ENCODE assay signal across 23 cellular contexts in the genomic region with DNA sequence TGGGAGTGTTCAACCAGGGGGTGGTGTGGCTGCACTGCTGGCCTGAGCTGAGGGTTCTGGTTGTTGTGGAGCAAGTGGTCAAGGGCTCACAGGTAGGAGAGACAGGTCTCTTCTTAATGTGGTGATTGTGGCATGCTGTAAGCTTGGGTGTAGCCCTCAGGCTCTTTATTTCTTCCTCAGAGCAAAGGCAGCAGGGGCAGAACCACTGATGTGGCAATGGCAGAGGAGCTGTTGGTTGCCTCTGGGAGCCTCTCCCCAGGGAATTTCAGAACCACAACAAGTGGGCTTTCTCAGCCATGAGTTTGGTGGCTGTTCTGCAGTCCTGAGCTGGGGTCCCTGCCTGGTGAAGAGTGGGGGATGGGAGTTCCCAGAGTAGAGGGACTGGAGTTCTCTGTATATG.
A peak's percentile ranks its signal among the peaks of the same experiment; 100 is the strongest.
DNase-seq lines count a peak whose midpoint lies in the region; ATAC-seq and TF ChIP-seq lines count a peak whose summit lies in the region.
"Had no signal": no experiment of that assay in that cellular context is flagged by ENCODE, and none has a peak within 500 bp of the region (broad histone marks: within the 10 kb centered on the region; RNA-seq: fewer than 3 reads in every experiment).

No MANE protein-coding gene starts in this region.

- no peak overlapping the region for H3K4me3 Mint-ChIP-seq in stimulated activated naive B cell treated with anti-CD40 and anti-IgM and Interleukin-4, amounts not matched to agents 10 μg/mL and 1 μg/mL and 100 μg/mL, for 72 hours
- H3K4me3 Mint-ChIP-seq: CD14-positive monocyte; T-helper 1 cell treated with Interleukin-12 subunit alpha and Interleukin-12 subunit beta and Interleukin-4 antibody, amounts not matched to agents 30 μg/mL and 1 μg/mL, for 36 hours had no signal

- no peak overlapping the region for H3K9ac ChIP-seq in DND-41 (ENCODE audit: low read depth, low read length)
- no peak overlapping the region for H3K9ac ChIP-seq in Loucy (ENCODE audit: low read depth, low read length, poor library complexity, severe bottlenecking)
- H3K9ac ChIP-seq in OCI-LY3 (ENCODE audit: low read length), result no peak overlapping the region
- H3K9ac ChIP-seq in neuronal stem cell (ENCODE audit: low read depth, low read length, poor library complexity), result no peak overlapping the region
- H3K9ac ChIP-seq: SK-N-SH had no signal

- no peak overlapping the region for H3K18ac ChIP-seq in neuronal stem cell (ENCODE audit: low read length)

- H3K79me2 ChIP-seq in DND-41 (ENCODE audit: insufficient read depth, low read length) (no peaks in the 10 kb centered on the region), Loucy (ENCODE audit: insufficient read depth, low read length) (no peaks in the 10 kb centered on the region), OCI-LY3 (ENCODE audit: low read length) (no peaks in the 10 kb centered on the region)

- H3K4me2 ChIP-seq in DND-41 (ENCODE audit: insufficient read depth, low read length), result no peak overlapping the region
- no peak overlapping the region for H3K4me2 ChIP-seq in Loucy (ENCODE audit: low read depth, low read length, poor library complexity, severe bottlenecking)
- H3K4me2 ChIP-seq in OCI-LY3 (ENCODE audit: low read length), result peak overlapping the region; percentile 69; the same call in 1 of the 2 replicates
- no peak overlapping the region for H3K4me2 ChIP-seq in neuronal stem cell (ENCODE audit: insufficient read depth, low read length, poor library complexity, severe bottlenecking)
- H3K4me2 ChIP-seq: A549, SK-N-SH had no signal

- TF ChIP-seq CTCF in DND-41 (IDR thresholded peaks at IDR 0.05; ENCODE audit: borderline replicate concordance, extremely low read depth, low read length, poor library complexity, severe bottlenecking), result no peak
- TF ChIP-seq CTCF in Loucy (conservative IDR thresholded peaks at IDR 0.05; ENCODE audit: low read length), result no peak
- no peak for TF ChIP-seq CTCF in OCI-LY3 (IDR thresholded peaks at IDR 0.05; ENCODE audit: low read depth, low read length)

- peaks cover 0 to 2% of the 10 kb centered on the region in 2 donors for H3K9me3 Mint-ChIP-seq in stimulated activated naive B cell treated with anti-CD40 and anti-IgM and Interleukin-4, amounts not matched to agents 10 μg/mL and 1 μg/mL and 100 μg/mL, for 72 hours
- H3K9me3 Mint-ChIP-seq: CD14-positive monocyte; T-helper 1 cell treated with Interleukin-12 subunit alpha and Interleukin-12 subunit beta and Interleukin-4 antibody, amounts not matched to agents 30 μg/mL and 1 μg/mL, for 36 hours had no signal

- no peaks in the 10 kb centered on the region for H3F3A ChIP-seq in Loucy (ENCODE audit: low read depth)

- H3K79me1 ChIP-seq in neuronal stem cell (ENCODE audit: low read depth, low read length), result no peaks in the 10 kb centered on the region

- DNase-seq in DND-41 (peak; percentile 15), neuronal stem cell (ENCODE audit: low spot score) (no peak), 8988T (no peak)
- DNase-seq in stimulated activated naive B cell treated with anti-CD40 and anti-IgM and Interleukin-4, amounts not matched to agents 10 μg/mL and 1 μg/mL and 100 μg/mL, for 72 hours, result no peak
- DNase-seq: CD8-positive, alpha-beta memory T cell; DMS 273 treated with DMSO at 0.1 percent for 48 hours; DMS79; GOT3; HCEC 1CT; NCI-H1694; NCI-H2029 treated with DMSO at 0.1 percent for 48 hours; NCI-H2227 treated with DMSO at 0.1 percent for 48 hours; NCI-H510A; PC-3; SK-N-SH; SW 1271 had no signal

- H4K8ac ChIP-seq in neuronal stem cell (ENCODE audit: low read depth, low read length), result no peak overlapping the region

- H3K9me2 ChIP-seq in Loucy (replicated peaks; ENCODE audit: low read depth, low read length), result no peaks in the 10 kb centered on the region
- H3K9me2 ChIP-seq: SK-N-SH had no signal

- no peak overlapping the region for H3K27ac Mint-ChIP-seq in stimulated activated naive B cell treated with anti-CD40 and anti-IgM and Interleukin-4, amounts not matched to agents 10 μg/mL and 1 μg/mL and 100 μg/mL, for 72 hours
- H3K27ac Mint-ChIP-seq: CD14-positive monocyte; CD8-positive, alpha-beta memory T cell; T-helper 1 cell treated with Interleukin-12 subunit alpha and Interleukin-12 subunit beta and Interleukin-4 antibody, amounts not matched to agents 30 μg/mL and 1 μg/mL, for 36 hours had no signal

- H3K4me1 Mint-ChIP-seq in stimulated activated naive B cell treated with anti-CD40 and anti-IgM and Interleukin-4, amounts not matched to agents 10 μg/mL and 1 μg/mL and 100 μg/mL, for 72 hours, result no peaks in the 10 kb centered on the region
- H3K4me1 Mint-ChIP-seq: CD14-positive monocyte had no signal

- H3K27ac ChIP-seq in DND-41 (ENCODE audit: low read length) (0 out of 2 replicates have a peak overlapping the region, but pooled peaks have one; percentile 35), OCI-LY3 (ENCODE audit: low read length) (no peak overlapping the region), neuronal stem cell (replicated peaks; ENCODE audit: low read length) (no peak overlapping the region)
- H3K27ac ChIP-seq: A549 had no signal

- H3K27me3 Mint-ChIP-seq in stimulated activated naive B cell treated with anti-CD40 and anti-IgM and Interleukin-4, amounts not matched to agents 10 μg/mL and 1 μg/mL and 100 μg/mL, for 72 hours, result no peaks in the 10 kb centered on the region
- H3K27me3 Mint-ChIP-seq: CD8-positive, alpha-beta memory T cell had no signal

- no peak overlapping the region for H3K4ac ChIP-seq in neuronal stem cell (ENCODE audit: low read length)

- H4K91ac ChIP-seq in neuronal stem cell (ENCODE audit: low read depth, low read length, poor library complexity), result no peak overlapping the region

- peak; percentile 50; the same call in 2 of the 3 replicates for ATAC-seq in DND-41 (ENCODE audit: insufficient read depth, low read depth)
- ATAC-seq in GM21825 (IDR thresholded peaks at IDR 0.05; ENCODE audit: unreplicated experiment), result no peak
- no peak for ATAC-seq in stimulated activated naive B cell treated with anti-CD40 and anti-IgM and Interleukin-4, amounts not matched to agents 10 μg/mL and 1 μg/mL and 100 μg/mL, for 72 hours (replicated peaks)
- no peak for ATAC-seq in HG02588 (IDR thresholded peaks at IDR 0.05; ENCODE audit: unreplicated experiment)
- ATAC-seq: A549 had no signal

- H2AFZ ChIP-seq in DND-41 (ENCODE audit: low read depth, low read length) (peak overlapping the region; percentile 65; the same call in 1 of the 2 replicates), Loucy (ENCODE audit: low read length) (peak overlapping the region; percentile 85; the same call in 1 of the 2 replicates), OCI-LY3 (ENCODE audit: low read depth, low read length) (peak overlapping the region; percentile 95), neuronal stem cell (ENCODE audit: low read length) (peak overlapping the region; percentile 86)

- H3K27me3 ChIP-seq in DND-41 (ENCODE audit: insufficient read depth, low read length, poor library complexity) (no peaks in the 10 kb centered on the region), Loucy (ENCODE audit: insufficient read depth, low read length, poor library complexity, severe bottlenecking) (no peaks in the 10 kb centered on the region), OCI-LY3 (ENCODE audit: low read depth, low read length) (no peaks in the 10 kb centered on the region), neuronal stem cell (ENCODE audit: control insufficient read depth in 3 of 3, insufficient read depth in 3 of 3, low read depth in 1 of 3, low read length in 3 of 3) (no peaks in the 10 kb centered on the region)

- no peaks in the 10 kb centered on the region for H3K36me3 ChIP-seq in DND-41 (ENCODE audit: insufficient read depth, low read length)
- no peaks in the 10 kb centered on the region for H3K36me3 ChIP-seq in Loucy (ENCODE audit: insufficient read depth, low read length)
- H3K36me3 ChIP-seq in OCI-LY3 (replicated peaks; ENCODE audit: low read depth, low read length), result no peaks in the 10 kb centered on the region
- H3K36me3 ChIP-seq in neuronal stem cell (replicated peaks in 1 of 2; ENCODE audit: control insufficient read depth in 2 of 2, insufficient read depth in 2 of 2, low read length in 2 of 2), result no peaks in the 10 kb centered on the region

- H3K9me3 ChIP-seq in DND-41 (ENCODE audit: insufficient read depth, low read length, severe bottlenecking) (no peaks in the 10 kb centered on the region), Loucy (ENCODE audit: insufficient read depth, low read depth, low read length) (no peaks in the 10 kb centered on the region), OCI-LY3 (ENCODE audit: insufficient read depth, low read length) (no peaks in the 10 kb centered on the region), neuronal stem cell (replicated peaks in 1 of 2; ENCODE audit: control insufficient read depth in 2 of 2, insufficient read depth in 1 of 2, low read depth in 1 of 2, low read length in 2 of 2) (no peaks in the 10 kb centered on the region)
- H3K9me3 ChIP-seq: A549 had no signal

- no peak overlapping the region for H2BK5ac ChIP-seq in neuronal stem cell (ENCODE audit: low read length)

- no peak overlapping the region for H3K14ac ChIP-seq in neuronal stem cell (ENCODE audit: low read length)

- H3K4me3 ChIP-seq in DND-41 (ENCODE audit: low read depth in 1 of 2, low read length in 2 of 2) (no peak overlapping the region), Loucy (ENCODE audit: low read length, poor library complexity, severe bottlenecking) (no peak overlapping the region), OCI-LY3 (ENCODE audit: low read length) (no peak overlapping the region), neuronal stem cell (ENCODE audit: low read length in 2 of 2) (no peak overlapping the region)
- H3K4me3 ChIP-seq: A549 had no signal

- H4K20me1 ChIP-seq in DND-41 (ENCODE audit: insufficient read depth, low read length) (no peaks in the 10 kb centered on the region), Loucy (ENCODE audit: insufficient read depth, low read length, poor library complexity, severe bottlenecking) (no peaks in the 10 kb centered on the region), OCI-LY3 (ENCODE audit: insufficient read depth, low read length) (no peaks in the 10 kb centered on the region)

- H3K4me1 ChIP-seq in DND-41 (ENCODE audit: insufficient read depth, low read length) (peaks cover 17% of the 10 kb centered on the region), Loucy (ENCODE audit: insufficient read depth, low read length, poor library complexity, severe bottlenecking) (peaks cover 4% of the 10 kb centered on the region), OCI-LY3 (ENCODE audit: low read length) (peaks cover 9% of the 10 kb centered on the region), neuronal stem cell (ENCODE audit: control insufficient read depth in 2 of 2, insufficient read depth in 1 of 2, low read depth in 1 of 2, low read length in 2 of 2) (no peaks in the 10 kb centered on the region)
- H3K4me1 ChIP-seq: A549 had no signal

- no peaks in the 10 kb centered on the region for H3K36me3 Mint-ChIP-seq in stimulated activated naive B cell treated with anti-CD40 and anti-IgM and Interleukin-4, amounts not matched to agents 10 μg/mL and 1 μg/mL and 100 μg/mL, for 72 hours
- H3K36me3 Mint-ChIP-seq: CD14-positive monocyte; CD8-positive, alpha-beta memory T cell had no signal

- H2BK15ac ChIP-seq in neuronal stem cell (ENCODE audit: low read length), result no peak overlapping the region

- no peak overlapping the region for H2BK12ac ChIP-seq in neuronal stem cell (ENCODE audit: low read length)

- H2AK5ac ChIP-seq in neuronal stem cell (ENCODE audit: low read depth, low read length), result peak overlapping the region; percentile 28

- no peak overlapping the region for H3K23ac ChIP-seq in neuronal stem cell (ENCODE audit: low read depth, low read length, poor library complexity)

- no peak overlapping the region for H2BK120ac ChIP-seq in neuronal stem cell (ENCODE audit: low read depth, low read length)
